In the genomic region with DNA sequence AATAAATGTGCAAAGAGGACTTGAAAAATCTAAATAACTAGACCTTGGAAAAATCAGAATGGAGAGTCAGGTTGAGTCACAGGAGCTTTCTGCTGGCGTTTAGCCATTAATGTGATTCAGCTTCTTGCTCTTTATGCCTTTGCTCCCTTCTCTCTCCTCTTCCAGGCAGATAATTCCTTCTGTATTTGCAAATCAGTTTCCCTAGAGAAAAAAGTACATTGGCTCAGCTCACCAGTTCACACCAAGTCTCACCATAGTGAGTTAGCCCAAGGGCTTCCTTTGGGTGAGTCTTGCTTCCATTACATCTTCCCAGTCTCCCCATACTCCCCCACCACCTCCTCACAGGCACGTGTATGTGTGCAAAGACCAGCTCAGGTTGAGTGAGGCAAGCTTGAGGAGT, we compare ENCODE assay signal across 16 cellular contexts.
DNase-seq lines count a peak whose midpoint lies in the region; ATAC-seq, FAIRE-seq and TF ChIP-seq lines count a peak whose summit lies in the region.
"Had no signal": no experiment of that assay in that cellular context is flagged by ENCODE, and none has a peak within 500 bp of the region (broad histone marks: within the 10 kb centered on the region; RNA-seq: fewer than 3 reads in every experiment).

No MANE protein-coding gene starts in this region.

- in situ Hi-C loops in K562 (cut with MboI): loop anchor here (5.0 to 25.0 kb wide), 2 partner anchors 106 to 866 kb away; no protein-coding TSS in a partner anchor

- CTCF ChIA-PET in AG04449 (lab: Yijun Ruan, JAX): interaction anchor here (0.8 to 9.0 kb wide), 11 partner anchors 8 to 531 kb away, joined by 3 to 116 read pairs (median 4); no protein-coding TSS in a partner anchor
- CTCF ChIA-PET in K562 (lab: Yijun Ruan, JAX; ENCODE audit: low intra/inter-chr PET ratio): no interaction called here
- CTCF ChIA-PET in activated CD8-positive, alpha-beta memory T cell treated with anti-CD3 and anti-CD28 coated beads, Interleukin-2, amount 10 ng/mL, durations not matched to agents 7 days and 5 days (lab: Charles Lee): interaction anchor here (0.6 to 1.1 kb wide), 4 partner anchors 17 to 532 kb away, joined by 3 to 4 read pairs (median 3); no protein-coding TSS in a partner anchor

- H3K9me3 Mint-ChIP-seq in activated CD8-positive, alpha-beta memory T cell treated with anti-CD3 and anti-CD28 coated beads, Interleukin-2, amount 10 ng/mL, durations not matched to agents 7 days and 5 days (ENCODE audit: low read depth): no peaks in the 10 kb centered on the region
- H3K9me3 Mint-ChIP-seq: natural killer cell treated with Interleukin-12 subunit alpha and Interleukin-12 subunit beta and Interleukin-15 and Interleukin-18, amount 100 ng/mL, for 72 hours had no signal

- no peak overlapping the region for H3K4me3 Mint-ChIP-seq in activated CD8-positive, alpha-beta memory T cell treated with anti-CD3 and anti-CD28 coated beads, Interleukin-2, amount 10 ng/mL, durations not matched to agents 7 days and 5 days
- H3K4me3 Mint-ChIP-seq: H9; natural killer cell treated with Interleukin-12 subunit alpha and Interleukin-12 subunit beta and Interleukin-15 and Interleukin-18, amount 100 ng/mL, for 72 hours had no signal

- TF ChIP-seq EP300 in K562 (IDR thresholded peaks at IDR 0.05; ENCODE audit: low read length): no peak

- no peaks in the 10 kb centered on the region for H4K20me1 ChIP-seq in K562 (replicated peaks; ENCODE audit: control insufficient read depth, insufficient read depth, low read length)
- H4K20me1 ChIP-seq: BLaER1 had no signal

- H3K4me1 Mint-ChIP-seq in activated CD8-positive, alpha-beta memory T cell treated with anti-CD3 and anti-CD28 coated beads, Interleukin-2, amount 10 ng/mL, durations not matched to agents 7 days and 5 days: peaks cover 2% of the 10 kb centered on the region

- POLR2A ChIA-PET in AG04449 (lab: Yijun Ruan, JAX) (interaction anchor here (0.7 to 1.0 kb wide), 2 partner anchors 74 to 489 kb away, joined by 3 to 4 read pairs; partner anchors contain the start of genes CYBRD1 and DLX1), K562 (lab: Yijun Ruan, JAX) (interaction anchor here (0.6 to 1.2 kb wide), 6 partner anchors 12 to 547 kb away, joined by 3 to 4 read pairs (median 3); partner anchors contain the start of gene DYNC1I2)

- H3K27ac ChIP-seq in K562 (ENCODE audit: extremely low read depth, low read depth, low read length): no peak overlapping the region
- H3K27ac ChIP-seq: BLaER1 had no signal

- H3K27me3 Mint-ChIP-seq in activated CD8-positive, alpha-beta memory T cell treated with anti-CD3 and anti-CD28 coated beads, Interleukin-2, amount 10 ng/mL, durations not matched to agents 7 days and 5 days: peaks cover 20% of the 10 kb centered on the region

- no peak for TF ChIP-seq RAD21 in K562 (CRISPR knock-in tag; conservative IDR thresholded peaks at IDR 0.05 in 1 of 2, IDR thresholded peaks at IDR 0.05 in 1 of 2)

- FAIRE-seq in K562 (lab: Jason Lieb, UNC): peak; percentile 55

- H3K4me1 ChIP-seq in K562 (replicated peaks in 1 of 2; ENCODE audit: control insufficient read depth in 2 of 2, insufficient read depth in 2 of 2, low read length in 2 of 2): no peaks in the 10 kb centered on the region
- H3K4me1 ChIP-seq: BLaER1 had no signal

- WGBS in K562 (ENCODE audit: insufficient coverage, low coverage, missing lambda C conversion rate): 0% methylated on average over 2 of the region's 2 CpGs

- H2AFZ ChIP-seq in K562 (ENCODE audit: low read depth, low read length): no peak overlapping the region

- no peaks in the 10 kb centered on the region for H3K79me2 ChIP-seq in K562 (ENCODE audit: control insufficient read depth, insufficient read depth, low read length)

- H3K27ac Mint-ChIP-seq in activated CD8-positive, alpha-beta memory T cell treated with anti-CD3 and anti-CD28 coated beads, Interleukin-2, amount 10 ng/mL, durations not matched to agents 7 days and 5 days: no peak overlapping the region
- H3K27ac Mint-ChIP-seq: H9; natural killer cell treated with Interleukin-12 subunit alpha and Interleukin-12 subunit beta and Interleukin-15 and Interleukin-18, amount 100 ng/mL, for 72 hours had no signal

- no peak overlapping the region for H3K9ac ChIP-seq in K562 (ENCODE audit: insufficient read depth in 1 of 2, low read depth in 2 of 2, low read length in 2 of 2)
- H3K9ac ChIP-seq: BLaER1 had no signal

- H3K9me1 ChIP-seq in K562 (ENCODE audit: control insufficient read depth, insufficient read depth, low read length): no peaks in the 10 kb centered on the region

- DNase-seq in AG04449 (ENCODE audit: low read depth, low spot score): peak; percentile 83
- DNase-seq in HS-5 (ENCODE audit: low read depth): peak; percentile 90
- no peak for DNase-seq in K562 (ENCODE audit: extremely low read depth in 1 of 4, low spot score in 3 of 4)
- peak; percentile 93 for DNase-seq in iris pigment epithelial cell (ENCODE audit: low read depth)
- no peak for DNase-seq in C1 segment of cervical spinal cord (lab: John Stamatoyannopoulos, UW)
- no peak for DNase-seq in DMS79 treated with DMSO at 0.1 percent for 48 hours (lab: John Stamatoyannopoulos, UW)
- DNase-seq in activated CD8-positive, alpha-beta memory T cell treated with anti-CD3 and anti-CD28 coated beads, Interleukin-2, amount 10 ng/mL, durations not matched to agents 7 days and 5 days: no peak
- DNase-seq: activated CD4-positive, alpha-beta T cell treated with anti-CD3 and anti-CD28 coated beads, Interleukin-2, amount 50 U/mL, for 4 hours; activated naive CD4-positive, alpha-beta T cell treated with Interleukin-2 at 50 U/mL for 16 hours; effector CD8-positive, alpha-beta T cell; H9; NCI-H526 treated with DMSO at 0.1 percent for 48 hours; stimulated activated CD4-positive, alpha-beta T cell treated with anti-CD3 and anti-CD28 coated beads, Interleukin-15, amount 100 ng/mL, for 24 hours had no signal

- H3K36me3 Mint-ChIP-seq in activated CD8-positive, alpha-beta memory T cell treated with anti-CD3 and anti-CD28 coated beads, Interleukin-2, amount 10 ng/mL, durations not matched to agents 7 days and 5 days: no peaks in the 10 kb centered on the region
- H3K36me3 Mint-ChIP-seq: natural killer cell treated with Interleukin-12 subunit alpha and Interleukin-12 subunit beta and Interleukin-15 and Interleukin-18, amount 100 ng/mL, for 72 hours had no signal

- no peaks in the 10 kb centered on the region for H3K36me3 ChIP-seq in K562 (ENCODE audit: control insufficient read depth, insufficient read depth, low read length)
- H3K36me3 ChIP-seq: BLaER1 had no signal

- TF ChIP-seq CTCF in AG04449 (IDR thresholded peaks at IDR 0.05; ENCODE audit: insufficient read depth, low read length, missing control alignments) (no peak), K562 (IDR thresholded peaks at IDR 0.05 in 2 of 3, conservative IDR thresholded peaks at IDR 0.05 in 1 of 3; ENCODE audit: insufficient read depth in 2 of 3, low read depth in 1 of 3, low read length in 3 of 3) (no peak)

- no TSS peak for BruUV-seq in K562 (replicated peaks; lab: Mats Ljungman, UMichigan)

- H3K4me2 ChIP-seq in K562 (ENCODE audit: insufficient read depth, low read length): no peak overlapping the region
- H3K4me2 ChIP-seq: BLaER1 had no signal

- peaks cover 4 to 8% of the 10 kb centered on the region in 2 experiments for H3K27me3 ChIP-seq in K562 (ENCODE audit: control insufficient read depth in 2 of 2, insufficient read depth in 2 of 2, low read length in 2 of 2)
- H3K27me3 ChIP-seq: BLaER1 had no signal

- H3K4me3 ChIP-seq in AG04449 (ENCODE audit: low read depth, low read length) (no peak overlapping the region), K562 (no peak overlapping the region)
- H3K4me3 ChIP-seq: BLaER1 had no signal

- ATAC-seq in K562 (no peak), HG03460 (IDR thresholded peaks at IDR 0.05; ENCODE audit: unreplicated experiment) (no peak)
- no peak for ATAC-seq in activated CD8-positive, alpha-beta memory T cell treated with anti-CD3 and anti-CD28 coated beads, Interleukin-2, amount 10 ng/mL, durations not matched to agents 7 days and 5 days
- ATAC-seq: natural killer cell treated with Interleukin-12 subunit alpha and Interleukin-12 subunit beta and Interleukin-15 and Interleukin-18, amount 100 ng/mL, for 72 hours had no signal

- H3K9me3 ChIP-seq in K562 (replicated peaks; ENCODE audit: control insufficient read depth, insufficient read depth, low read depth, low read length): no peaks in the 10 kb centered on the region

- intact Hi-C loops in K562 (cut with micrococcal nuclease): loop anchor here (5.0 kb wide), 4 partner anchors 91 to 531 kb away; partner anchors contain the start of gene DYNC1I2

- no peak for TF ChIP-seq POLR2A in K562 (conservative IDR thresholded peaks at IDR 0.05)

TF ChIP-seq in K562, 482 proteins besides CTCF, POLR2A, EP300 and RAD21:
- TF ChIP-seq ZNF696 (CRISPR knock-in tag; conservative IDR thresholded peaks at IDR 0.05) (no peak), ZNF830 (CRISPR knock-in tag; IDR thresholded peaks at IDR 0.05) (no peak), SMAD4 (CRISPR knock-in tag; conservative IDR thresholded peaks at IDR 0.05) (no peak), FOSL1 (tag; conservative IDR thresholded peaks at IDR 0.05) (0 out of 2 replicates have a peak, but pooled peaks have one; percentile 29), NFIC (IDR thresholded peaks at IDR 0.05) (peak; percentile 35)

Comparison
In these comparisons a context has a peak if more than half of its experiments do, and no peak if none do; other contexts are left out.
1. DNase-seq: peak in AG04449 (single experiment), HS-5 (single experiment) and iris pigment epithelial cell (single experiment); none in K562 (0 of 4), C1 segment of cervical spinal cord (0 of 14), DMS79 treated with DMSO at 0.1 percent for 48 hours (single experiment) and activated CD8-positive, alpha-beta memory T cell treated with anti-CD3 and anti-CD28 coated beads, Interleukin-2, amount 10 ng/mL, durations not matched to agents 7 days and 5 days (single experiment).